ENCODE assay signal across 10 cellular contexts in the genomic region with DNA sequence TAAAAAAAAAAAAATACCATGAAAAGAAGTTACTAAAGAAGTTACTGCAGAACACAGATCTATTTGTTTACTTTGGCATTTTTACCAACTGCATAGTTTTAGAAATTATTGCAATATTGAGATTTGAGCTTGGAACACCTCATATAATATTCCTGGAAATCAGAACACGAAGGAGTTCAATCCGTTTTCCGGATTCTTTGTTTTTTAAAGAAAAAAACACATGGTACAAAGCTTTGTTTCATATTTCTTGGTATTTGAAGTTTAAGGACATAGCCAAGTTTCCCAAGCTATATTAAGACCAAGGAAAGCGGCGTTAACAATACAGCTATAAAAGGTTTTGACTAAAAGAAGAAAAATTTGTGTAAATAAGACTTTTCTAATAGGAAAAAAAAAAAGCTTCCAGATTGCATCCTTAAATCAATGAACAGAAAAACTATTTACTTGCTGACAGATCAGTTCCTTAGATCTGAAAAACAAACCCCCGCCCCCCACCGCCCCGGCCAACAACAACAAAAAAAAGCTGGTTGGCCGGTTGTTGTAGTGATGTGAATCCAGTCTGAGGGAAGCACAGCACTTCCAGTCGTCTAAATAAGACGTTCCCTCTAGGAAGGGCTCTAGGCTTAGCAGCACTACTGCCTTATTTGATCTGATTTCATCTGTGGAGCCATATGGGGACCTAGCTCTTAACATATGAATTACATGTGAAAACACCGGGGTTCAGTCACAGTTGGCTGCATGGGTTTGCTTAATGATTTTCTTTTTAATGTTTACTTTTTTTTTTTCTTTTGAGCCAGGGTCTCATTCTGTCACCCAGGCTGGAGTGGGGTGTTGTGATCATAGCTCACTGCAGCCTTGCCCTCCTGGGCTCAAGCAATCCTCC. TPM values are rescaled to one million over a fixed set of nuclear protein-coding genes. Genes with fewer than 3 reads are reported as not detected.
DNase-seq lines count a peak whose midpoint lies in the region; ATAC-seq and TF ChIP-seq lines count a peak whose summit lies in the region.
"Had no signal": no experiment of that assay in that cellular context is flagged by ENCODE, and none has a peak within 500 bp of the region (broad histone marks: within the 10 kb centered on the region; RNA-seq: fewer than 3 reads in every experiment).

No MANE protein-coding gene starts in this region.

- ATAC-seq in GM18520 (IDR thresholded peaks at IDR 0.05; ENCODE audit: unreplicated experiment) (no peak), left colon (no peak), HG02884 (IDR thresholded peaks at IDR 0.05; ENCODE audit: unreplicated experiment) (no peak)

- no peaks in the 10 kb centered on the region for H3K9me3 ChIP-seq in hepatocyte (ENCODE audit: low read depth)
- H3K9me3 ChIP-seq: neutrophil had no signal

- in situ Hi-C loops in astrocyte of the spinal cord (cut with HindIII; ENCODE audit: low sequenced_read_pairs) = no loop called here

- peak overlapping the region; percentile 72 for H3K27ac ChIP-seq in hepatocyte

- peaks cover 20% of the 10 kb centered on the region for H3K4me1 ChIP-seq in hepatocyte (ENCODE audit: insufficient read depth)

- peak overlapping the region; percentile 12 for H3K4me2 ChIP-seq in hepatocyte

- H3K9me2 ChIP-seq in hepatocyte (replicated peaks; ENCODE audit: insufficient read depth) = no peaks in the 10 kb centered on the region

- H4K20me1 ChIP-seq in hepatocyte (ENCODE audit: insufficient read depth, poor library complexity, severe bottlenecking) = peaks cover 23% of the 10 kb centered on the region

- TF ChIP-seq CTCF in astrocyte of the spinal cord (IDR thresholded peaks at IDR 0.05; ENCODE audit: low read depth, low read length) = no peak
- no peak for TF ChIP-seq CTCF in hepatocyte (IDR thresholded peaks at IDR 0.05; ENCODE audit: poor library complexity)

- H2AFZ ChIP-seq in hepatocyte = no peak overlapping the region

- DNase-seq in EH (ENCODE audit: low read depth) = peak; percentile 71
- peak; percentile 50 for DNase-seq in astrocyte of the spinal cord (ENCODE audit: low read depth, low spot score)
- peak; percentile 29 for DNase-seq in hepatocyte (ENCODE audit: low spot score)
- DNase-seq in renal cortical epithelial cell (ENCODE audit: low read depth) = peak; percentile 68
- DNase-seq in left colon = no peak
- DNase-seq in COR-L47 (lab: John Stamatoyannopoulos, UW) = no peak
- DNase-seq: stimulated activated CD8-positive, alpha-beta memory T cell treated with anti-CD3 and anti-CD28 coated beads, Interleukin-4, amount 100 ng/mL, for 48 hours had no signal

- H3K36me3 ChIP-seq in hepatocyte (replicated peaks; ENCODE audit: insufficient read depth, low read depth) = no peaks in the 10 kb centered on the region

- intact Hi-C loops in left colon (cut with DNase I, micrococcal nuclease) = loop anchor here (5.0 to 10.0 kb wide), 2 partner anchors 193 to 200 kb away; no protein-coding TSS in a partner anchor

- H3K27me3 ChIP-seq in hepatocyte = no peaks in the 10 kb centered on the region
- H3K27me3 ChIP-seq: neutrophil had no signal

- H3K4me3 ChIP-seq in astrocyte of the spinal cord (ENCODE audit: low read depth, low read length) = no peak overlapping the region
- no peak overlapping the region for H3K4me3 ChIP-seq in hepatocyte

- peaks cover 24% of the 10 kb centered on the region for H3K79me2 ChIP-seq in hepatocyte

- WGBS in hepatocyte (ENCODE audit: low lambda C conversion rate, missing lambda C conversion rate) = 41% methylated on average over 12 of the region's 12 CpGs

RNA-seq across cellular contexts. Expression of a gene that starts 2.5 kb away (rescaled TPM):
- total RNA-seq in hepatocyte (387 and 429 TPM in 2 replicates), renal cortical epithelial cell (466 and 1,033 TPM in 2 replicates), left colon (100 to 1,000 TPM; 141 to 332 TPM)
- 103 and 146 TPM in 2 replicates for polyA plus RNA-seq in hepatocyte

Comparison
In these comparisons a context has a peak if more than half of its experiments do, and no peak if none do; other contexts are left out.
1. DNase-seq: peak in EH (single experiment), astrocyte of the spinal cord (single experiment), hepatocyte (single experiment) and renal cortical epithelial cell (single experiment); none in left colon (0 of 2) and COR-L47 (single experiment).